ENCODE assay signal across 10 cellular contexts in the genomic region with DNA sequence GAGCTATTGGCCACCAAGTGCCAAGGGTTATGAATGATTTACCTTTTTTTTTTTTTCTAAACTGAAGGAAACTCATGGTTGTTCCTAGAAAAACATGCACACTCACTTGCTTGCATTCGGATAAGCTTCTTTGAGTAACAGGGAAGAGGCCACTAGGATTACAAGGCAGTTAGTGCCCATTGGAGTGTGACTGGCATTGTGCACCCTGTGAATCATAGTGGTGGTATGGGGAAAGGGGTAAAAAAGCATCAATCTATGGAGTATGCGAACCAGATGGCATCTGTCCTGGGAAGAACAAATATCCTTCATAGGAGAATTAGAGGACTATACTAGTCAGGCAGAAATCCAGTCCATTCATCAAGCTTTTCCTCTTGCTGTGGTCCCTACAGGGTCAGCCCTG. TPM values are rescaled to one million over a fixed set of nuclear protein-coding genes. Genes with fewer than 3 reads are reported as not detected.
A peak's percentile ranks its signal among the peaks of the same experiment; 100 is the strongest.
DNase-seq lines count a peak whose midpoint lies in the region; ATAC-seq and TF ChIP-seq lines count a peak whose summit lies in the region.
"Had no signal": no experiment of that assay in that cellular context is flagged by ENCODE, and none has a peak within 500 bp of the region (broad histone marks: within the 10 kb centered on the region; RNA-seq: fewer than 3 reads in every experiment).

No MANE protein-coding gene starts in this region.

- H3K4me1 Mint-ChIP-seq in activated T-helper 17 cell treated with anti-CD3 and anti-CD28 coated beads, Interleukin-2, amount 50 U/mL, for 72 hours: peaks cover 83% of the 10 kb centered on the region

- DNase-seq in HK-2 (ENCODE audit: unreplicated experiment) (peak; percentile 56), lower lobe of right lung (no peak), NCI-H146 (lab: John Stamatoyannopoulos, UW) (no peak)
- DNase-seq in effector CD4-positive, alpha-beta T cell: no peak
- DNase-seq in activated effector memory CD4-positive, alpha-beta T cell treated with anti-CD3 and anti-CD28 coated beads, Interleukin-2, amount 50 U/mL, for 16 hours: no peak
- DNase-seq: NCI-H1436, nucleus accumbens had no signal

- H3K27me3 Mint-ChIP-seq in activated T-helper 17 cell treated with anti-CD3 and anti-CD28 coated beads, Interleukin-2, amount 50 U/mL, for 72 hours: no peaks in the 10 kb centered on the region

- peak overlapping the region; percentile 99 for H3K27ac Mint-ChIP-seq in activated T-helper 17 cell treated with anti-CD3 and anti-CD28 coated beads, Interleukin-2, amount 50 U/mL, for 72 hours

- peak overlapping the region; percentile 93 for H3K4me3 Mint-ChIP-seq in activated T-helper 17 cell treated with anti-CD3 and anti-CD28 coated beads, Interleukin-2, amount 50 U/mL, for 72 hours

- no peak for ATAC-seq in activated T-helper 17 cell treated with anti-CD3 and anti-CD28 coated beads, Interleukin-2, amount 50 U/mL, for 72 hours (replicated peaks)
- ATAC-seq in lower lobe of right lung (no peak), HG03095 (IDR thresholded peaks at IDR 0.05; ENCODE audit: unreplicated experiment) (no peak)

- H3K9me3 ChIP-seq in lower lobe of right lung: no peaks in the 10 kb centered on the region

- H3K36me3 Mint-ChIP-seq in activated T-helper 17 cell treated with anti-CD3 and anti-CD28 coated beads, Interleukin-2, amount 50 U/mL, for 72 hours (ENCODE audit: low read depth): peaks cover 93% of the 10 kb centered on the region

- peaks cover 91% of the 10 kb centered on the region for H3K79me2 ChIP-seq in ACC112 (ENCODE audit: control insufficient read depth, insufficient read depth, low read length, unreplicated experiment)

- peak overlapping the region; percentile 100 for H3K27ac ChIP-seq in ACC112 (ENCODE audit: low read depth, low read length)
- H3K27ac ChIP-seq in lower lobe of right lung: peak overlapping the region; percentile 73

- H2AFZ ChIP-seq in ACC112 (ENCODE audit: low read length, unreplicated experiment): no peak overlapping the region

- TF ChIP-seq CTCF in lower lobe of right lung (IDR thresholded peaks at IDR 0.05): no peak

- intact Hi-C loops in lower lobe of right lung (cut with DNase I): no loop called here

- H3K4me1 ChIP-seq in ACC112 (ENCODE audit: control insufficient read depth, insufficient read depth, low read length, unreplicated experiment): peaks cover 100% of the 10 kb centered on the region
- peaks cover 100% of the 10 kb centered on the region for H3K4me1 ChIP-seq in lower lobe of right lung

- H3K4me3 ChIP-seq in ACC112 (ENCODE audit: low read depth, low read length) (peak overlapping the region; percentile 10; the same call in 1 of the 2 replicates), lower lobe of right lung (no peak overlapping the region)

- H3K9me3 Mint-ChIP-seq in activated T-helper 17 cell treated with anti-CD3 and anti-CD28 coated beads, Interleukin-2, amount 50 U/mL, for 72 hours: no peaks in the 10 kb centered on the region

- H3K36me3 ChIP-seq in ACC112 (ENCODE audit: insufficient read depth, low read length) (peaks cover 5% of the 10 kb centered on the region), lower lobe of right lung (no peaks in the 10 kb centered on the region)

- H3K27me3 ChIP-seq in ACC112 (ENCODE audit: insufficient read depth, low read length) (no peaks in the 10 kb centered on the region), lower lobe of right lung (ENCODE audit: low read depth) (no peaks in the 10 kb centered on the region)

RNA-seq across cellular contexts. Expression of gene CD44, which starts 24.2 kb away (rescaled TPM):
- 100 to 1,000 TPM; 408 to 664 TPM for total RNA-seq in activated T-helper 17 cell treated with anti-CD3 and anti-CD28 coated beads, Interleukin-2, amount 50 U/mL, for 72 hours
- total RNA-seq in lower lobe of right lung: 613 TPM
